In genomic region chr17:82881900-82882714, GRCh38 we compare ENCODE assay signal across 8 cellular contexts. TPM values are rescaled to one million over a fixed set of nuclear protein-coding genes. Genes with fewer than 3 reads are reported as not detected.
DNase-seq lines count a peak whose midpoint lies in the region; TF ChIP-seq lines count a peak whose summit lies in the region.

No MANE protein-coding gene starts in this region.

- no peaks in the 10 kb centered on the region for H3K9me3 ChIP-seq in esophagus muscularis mucosa

- TF ChIP-seq CTCF in AG10803 (conservative IDR thresholded peaks at IDR 0.05; ENCODE audit: low read length) (no peak), LNCaP clone FGC (IDR thresholded peaks at IDR 0.05; ENCODE audit: control insufficient read depth, extremely low read depth, insufficient read depth) (no peak), esophagus muscularis mucosa (IDR thresholded peaks at IDR 0.05) (no peak), nephron (IDR thresholded peaks at IDR 0.05; ENCODE audit: unreplicated experiment in 3 of 3) (no peak)

- intact Hi-C loops in esophagus muscularis mucosa (cut with DNase I) = no loop called here

- H3K36me3 ChIP-seq in esophagus muscularis mucosa = peaks cover 0 to 12% (median 0%) of the 10 kb centered on the region in 4 donors

- H3K27ac ChIP-seq in esophagus muscularis mucosa (replicated peaks in 1 of 4) = peak overlapping the region; percentile 51 to 62 (median 52)

- DNase-seq in AG10803 (ENCODE audit: low read depth) = peak; percentile 15
- no peak for DNase-seq in LNCaP clone FGC (ENCODE audit: low read depth)
- DNase-seq in esophagus muscularis mucosa (ENCODE audit: extremely low spot score) = no peak
- no peak for DNase-seq in NCI-H1092 (lab: John Stamatoyannopoulos, UW)
- DNase-seq in midbrain (lab: John Stamatoyannopoulos, UW) = no peak
- DNase-seq in cerebellar nuclear complex (lab: John Stamatoyannopoulos, UW) = no peak
- no peak for DNase-seq in stimulated activated CD4-positive, alpha-beta T cell treated with anti-CD3 and anti-CD28 coated beads, Interleukin-2, amount 100 ng/mL, for 48 hours

- H3K4me3 ChIP-seq in AG10803 (ENCODE audit: low read length) (no peak overlapping the region), LNCaP clone FGC (ENCODE audit: low read depth, low read length) (peak overlapping the region; percentile 46), esophagus muscularis mucosa (no peak overlapping the region)

- H3K27ac Mint-ChIP-seq in nephron = peak overlapping the region; percentile 65 to 90 (median 77)

- TF ChIP-seq POLR2A in esophagus muscularis mucosa (IDR thresholded peaks at IDR 0.05; ENCODE audit: low read depth) = no peak

- no peak overlapping the region for H3K4me3 Mint-ChIP-seq in nephron

- H3K36me3 Mint-ChIP-seq in nephron (ENCODE audit: low read depth) = peaks cover 16% of the 10 kb centered on the region

- peaks cover 46 to 80% (median 66%) of the 10 kb centered on the region in 4 donors for H3K4me1 ChIP-seq in esophagus muscularis mucosa

- TF ChIP-seq EP300 in esophagus muscularis mucosa (IDR thresholded peaks at IDR 0.05) = no peak

- 76% methylated on average over 16 of the region's 17 CpGs for WGBS in esophagus muscularis mucosa

- no peaks in the 10 kb centered on the region for H3K9me3 Mint-ChIP-seq in nephron

- peaks cover 4% of the 10 kb centered on the region for H3K27me3 Mint-ChIP-seq in nephron (ENCODE audit: low read depth)

- H3K27me3 ChIP-seq in esophagus muscularis mucosa = no peaks in the 10 kb centered on the region

- H3K4me1 Mint-ChIP-seq in nephron = peaks cover 70% of the 10 kb centered on the region

RNA-seq across cellular contexts. Expression of gene ZNF750, which starts 42.3 kb away (rescaled TPM):
- not detected for total RNA-seq in esophagus muscularis mucosa
